Comparison of ENCODE assay signal across 1 cellular context in genomic region chr4:107991945-107992625, GRCh38.
TF ChIP-seq lines count a peak whose summit lies in the region.

No MANE protein-coding gene starts in this region.

TF ChIP-seq in GM12878, 131 proteins besides CTCF, POLR2A, EP300 and RAD21 (continued from another document):
- peak; percentile 82 for TF ChIP-seq PKNOX1 (IDR thresholded peaks at IDR 0.05)
- no peak for TF ChIP-seq CUX1 (IDR thresholded peaks at IDR 0.05; ENCODE audit: insufficient replicate concordance, low read depth, low read length)
- no peak for TF ChIP-seq CHD1 (IDR thresholded peaks at IDR 0.05; ENCODE audit: low read depth, low read length)
- TF ChIP-seq NR2F1 (conservative IDR thresholded peaks at IDR 0.05): no peak
